ENCODE assay signal across 1 cellular context in the genomic region with DNA sequence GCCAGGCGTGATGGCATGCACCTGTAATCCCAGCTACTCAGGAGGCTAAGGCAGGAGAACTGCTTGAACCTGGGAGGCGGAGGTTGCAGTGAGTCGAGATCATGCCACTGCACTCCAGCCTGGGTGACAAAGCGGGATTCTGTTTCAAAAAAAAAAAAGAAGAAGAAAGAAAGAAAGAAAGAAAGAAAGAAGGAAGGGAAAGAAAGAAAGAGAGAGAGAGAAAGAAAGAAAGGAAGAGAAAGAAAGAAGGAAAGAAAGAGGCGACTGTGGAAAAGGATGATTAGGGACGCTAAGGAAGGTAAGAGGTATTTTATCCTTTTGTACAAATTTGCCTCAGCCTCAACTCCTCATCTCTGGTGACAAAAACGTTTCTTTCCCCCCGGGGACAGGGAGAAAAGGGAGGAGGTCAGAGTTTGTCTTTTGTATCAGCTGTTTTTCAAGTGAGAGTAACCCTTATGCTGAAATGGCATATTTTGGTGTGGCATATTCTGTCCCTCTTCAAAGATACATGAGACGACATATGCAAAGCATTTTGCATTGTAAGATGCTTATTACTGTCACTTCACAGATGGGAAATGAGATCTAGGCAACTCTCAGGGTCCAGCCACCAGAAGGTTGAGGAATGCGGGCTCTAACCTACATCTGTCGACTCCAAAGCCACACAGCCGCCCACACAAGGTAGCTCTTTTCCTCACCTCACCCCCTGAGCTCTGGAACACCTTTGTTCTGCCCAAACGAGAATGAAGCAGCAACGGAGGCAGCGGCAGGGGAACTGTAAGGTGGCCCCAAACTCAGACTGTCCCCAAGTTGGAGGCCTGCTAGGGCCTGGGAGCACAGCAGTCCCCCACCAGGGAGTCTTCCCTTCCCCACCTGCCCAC.
A peak's percentile ranks its signal among the peaks of the same experiment; 100 is the strongest.
TF ChIP-seq lines count a peak whose summit lies in the region.

No MANE protein-coding gene starts in this region.

TF ChIP-seq in HepG2, 621 proteins besides CTCF, POLR2A, EP300 and RAD21:
- TF ChIP-seq NKX3-1 (CRISPR knock-in tag; IDR thresholded peaks at IDR 0.05) (no peak), ATAD3A (CRISPR knock-in tag; IDR thresholded peaks at IDR 0.05) (no peak), SNAPC5 (CRISPR knock-in tag; IDR thresholded peaks at IDR 0.05; ENCODE audit: borderline replicate concordance) (no peak), ZNF878 (CRISPR knock-in tag; IDR thresholded peaks at IDR 0.05) (no peak), MAFK (conservative IDR thresholded peaks at IDR 0.05 in 1 of 2, IDR thresholded peaks at IDR 0.05 in 1 of 2; ENCODE audit: low read length in 2 of 2) (peak; percentile 53 to 79; a peak in 3 of 4 replicates), ZNF512 (CRISPR knock-in tag; IDR thresholded peaks at IDR 0.05) (no peak), MAFF (IDR thresholded peaks at IDR 0.05; ENCODE audit: low read depth, low read length) (peak; percentile 61), ZKSCAN5 (CRISPR knock-in tag; IDR thresholded peaks at IDR 0.05) (no peak), GLI4 (CRISPR knock-in tag; IDR thresholded peaks at IDR 0.05; ENCODE audit: borderline replicate concordance) (no peak), ZNF713 (CRISPR knock-in tag; IDR thresholded peaks at IDR 0.05) (no peak), RFXANK (CRISPR knock-in tag; IDR thresholded peaks at IDR 0.05) (no peak), TBX2 (CRISPR knock-in tag; IDR thresholded peaks at IDR 0.05; ENCODE audit: borderline replicate concordance) (no peak), TSC22D2 (CRISPR knock-in tag; IDR thresholded peaks at IDR 0.05; ENCODE audit: borderline replicate concordance) (no peak), ZNF850 (CRISPR knock-in tag; conservative IDR thresholded peaks at IDR 0.05) (no peak), HDAC1 (CRISPR knock-in tag; IDR thresholded peaks at IDR 0.05) (no peak), SCMH1 (CRISPR knock-in tag; IDR thresholded peaks at IDR 0.05; ENCODE audit: borderline replicate concordance) (no peak)
- TF ChIP-seq, protein P1, sequence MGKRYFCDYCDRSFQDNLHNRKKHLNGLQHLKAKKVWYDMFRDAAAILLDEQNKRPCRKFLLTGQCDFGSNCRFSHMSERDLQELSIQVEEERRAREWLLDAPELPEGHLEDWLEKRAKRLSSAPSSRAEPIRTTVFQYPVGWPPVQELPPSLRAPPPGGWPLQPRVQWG (CRISPR knock-in tag; IDR thresholded peaks at IDR 0.05; ENCODE audit: borderline replicate concordance, low read depth), result no peak
- TF ChIP-seq, protein P2, sequence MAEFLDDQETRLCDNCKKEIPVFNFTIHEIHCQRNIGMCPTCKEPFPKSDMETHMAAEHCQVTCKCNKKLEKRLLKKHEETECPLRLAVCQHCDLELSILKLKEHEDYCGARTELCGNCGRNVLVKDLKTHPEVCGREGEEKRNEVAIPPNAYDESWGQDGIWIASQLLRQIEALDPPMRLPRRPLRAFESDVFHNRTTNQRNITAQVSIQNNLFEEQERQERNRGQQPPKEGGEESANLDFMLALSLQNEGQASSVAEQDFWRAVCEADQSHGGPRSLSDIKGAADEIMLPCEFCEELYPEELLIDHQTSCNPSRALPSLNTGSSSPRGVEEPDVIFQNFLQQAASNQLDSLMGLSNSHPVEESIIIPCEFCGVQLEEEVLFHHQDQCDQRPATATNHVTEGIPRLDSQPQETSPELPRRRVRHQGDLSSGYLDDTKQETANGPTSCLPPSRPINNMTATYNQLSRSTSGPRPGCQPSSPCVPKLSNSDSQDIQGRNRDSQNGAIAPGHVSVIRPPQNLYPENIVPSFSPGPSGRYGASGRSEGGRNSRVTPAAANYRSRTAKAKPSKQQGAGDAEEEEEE (CRISPR knock-in tag; IDR thresholded peaks at IDR 0.05; ENCODE audit: borderline replicate concordance), result no peak
